18 cellular contexts compared by ENCODE assay signal in the genomic region with DNA sequence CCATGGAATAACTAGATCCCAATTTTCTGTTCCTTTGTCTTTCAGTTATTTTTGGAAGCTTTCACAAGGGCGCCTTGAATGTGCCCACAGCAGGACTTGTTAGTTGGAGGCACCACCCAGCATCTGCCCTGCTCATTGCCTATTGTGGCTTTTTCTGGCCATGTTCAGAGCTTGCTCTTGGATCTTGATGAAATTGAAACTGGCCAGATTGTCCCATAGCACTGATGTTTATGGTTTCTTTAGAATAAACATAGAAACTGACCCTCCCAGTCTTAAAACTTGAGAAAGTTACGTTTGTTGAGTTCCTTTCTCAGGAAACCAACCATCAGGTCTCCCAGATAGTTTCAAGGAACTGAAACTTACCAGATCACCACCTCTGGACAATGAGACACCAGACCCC.
A peak's percentile ranks its signal among the peaks of the same experiment; 100 is the strongest.
DNase-seq lines count a peak whose midpoint lies in the region; ATAC-seq, FAIRE-seq and TF ChIP-seq lines count a peak whose summit lies in the region.
"Had no signal": no experiment of that assay in that cellular context is flagged by ENCODE, and none has a peak within 500 bp of the region (broad histone marks: within the 10 kb centered on the region; RNA-seq: fewer than 3 reads in every experiment).

No MANE protein-coding gene starts in this region.

- H3K9me3 ChIP-seq in BLaER1 = no peaks in the 10 kb centered on the region
- no peaks in the 10 kb centered on the region for H3K9me3 ChIP-seq in MM.1S (replicated peaks; ENCODE audit: insufficient read depth, low read length)
- peaks cover 1% of the 10 kb centered on the region; the same call in 2 of the 3 replicates for H3K9me3 ChIP-seq in GM12878 (replicated peaks; ENCODE audit: control insufficient read depth, insufficient read depth, low read length)
- peaks cover 24% of the 10 kb centered on the region for H3K9me3 ChIP-seq in PC-3 (ENCODE audit: low read length)

- no peak for TF ChIP-seq EP300 in GM12878 (IDR thresholded peaks at IDR 0.05; ENCODE audit: borderline replicate concordance in 1 of 2, control insufficient read depth in 1 of 2, low read depth in 2 of 2, low read length in 2 of 2)

- H3K4me3 ChIP-seq in BLaER1 = no peak overlapping the region
- H3K4me3 ChIP-seq in MM.1S (ENCODE audit: low read length) = no peak overlapping the region
- H3K4me3 ChIP-seq in NB4 (ENCODE audit: low read depth, low read length) = no peak overlapping the region
- no peak overlapping the region for H3K4me3 ChIP-seq in GM12878
- H3K4me3 ChIP-seq in foreskin fibroblast (ENCODE audit: low read depth in 1 of 2, low read length in 2 of 2) = no peak overlapping the region
- no peak overlapping the region for H3K4me3 ChIP-seq in PC-3 (ENCODE audit: low read length)
- H3K4me3 ChIP-seq: GM23338 had no signal

- no peak overlapping the region for H2AFZ ChIP-seq in MM.1S (ENCODE audit: low read length)
- H2AFZ ChIP-seq in GM12878 (ENCODE audit: control insufficient read depth, low read depth, low read length) = no peak overlapping the region
- no peak overlapping the region for H2AFZ ChIP-seq in PC-3 (ENCODE audit: low read length)
- H2AFZ ChIP-seq: GM23338 had no signal

- no peaks in the 10 kb centered on the region for H4K20me1 ChIP-seq in BLaER1
- no peaks in the 10 kb centered on the region for H4K20me1 ChIP-seq in MM.1S (ENCODE audit: insufficient read depth, low read length)
- H4K20me1 ChIP-seq in GM12878 (ENCODE audit: control insufficient read depth, insufficient read depth) = no peaks in the 10 kb centered on the region
- H4K20me1 ChIP-seq in PC-3 (ENCODE audit: low read length) = no peaks in the 10 kb centered on the region

- H3K79me2 ChIP-seq in MM.1S (ENCODE audit: low read length) (no peaks in the 10 kb centered on the region), GM12878 (ENCODE audit: control insufficient read depth, insufficient read depth, low read length) (no peaks in the 10 kb centered on the region), PC-3 (ENCODE audit: low read length) (no peaks in the 10 kb centered on the region)

- DNase-seq in MM.1S (peak; percentile 65), NB4 (ENCODE audit: low read depth) (peak; percentile 15), GM12878 (ENCODE audit: low read depth, low spot score) (no peak), foreskin fibroblast (no peak), T-helper 9 cell (no peak), HPDE6-E6E7 (ENCODE audit: extremely low spot score) (no peak), PC-3 (no peak)
- DNase-seq: 8988T; AML-193; C1 segment of cervical spinal cord; Calu3; CD4-positive, alpha-beta T cell; DMS 273 treated with DMSO at 0.1 percent for 48 hours; DMS79; H7; IMR-90 had no signal

- intact Hi-C loops in GM12878 (cut with micrococcal nuclease; ENCODE audit: unreplicated experiment) = no loop called here
- intact Hi-C loops in PC-3 (cut with micrococcal nuclease) = no loop called here

- 28% methylated on average over 2 of the region's 2 CpGs for WGBS in GM12878 (ENCODE audit: insufficient coverage, insufficient replicate concordance, low lambda C conversion rate, missing lambda C conversion rate)

- peak; percentile 59 for ATAC-seq in GM12878
- ATAC-seq in PC-3 = no peak
- ATAC-seq: GM23338 had no signal

- H3K27ac ChIP-seq in BLaER1 (no peak overlapping the region), MM.1S (ENCODE audit: low read length) (peak overlapping the region; percentile 56; the same call in 1 of the 2 replicates), GM12878 (ENCODE audit: control insufficient read depth, insufficient read depth) (no peak overlapping the region), PC-3 (ENCODE audit: low read length) (no peak overlapping the region)

- in situ Hi-C loops in GM12878 (cut with MboI) = no loop called here

- TF ChIP-seq POLR2A in NB4 (IDR thresholded peaks at IDR 0.05; ENCODE audit: extremely low read depth, insufficient read length) (no peak), GM12878 (IDR thresholded peaks at IDR 0.05; ENCODE audit: low read depth, low read length) (no peak)

- H3K36me3 ChIP-seq in BLaER1 = no peaks in the 10 kb centered on the region
- no peaks in the 10 kb centered on the region for H3K36me3 ChIP-seq in MM.1S (replicated peaks; ENCODE audit: insufficient read depth, low read length)
- H3K36me3 ChIP-seq in GM12878 (ENCODE audit: control insufficient read depth in 2 of 2, insufficient read depth in 2 of 2, low read length in 1 of 2) = no peaks in the 10 kb centered on the region
- H3K36me3 ChIP-seq in PC-3 (ENCODE audit: low read depth, low read length) = no peaks in the 10 kb centered on the region

- TF ChIP-seq CTCF in MM.1S (IDR thresholded peaks at IDR 0.05; ENCODE audit: low read length) = no peak
- no peak for TF ChIP-seq CTCF in NB4 (IDR thresholded peaks at IDR 0.05; ENCODE audit: low read depth, low read length)
- no peak for TF ChIP-seq CTCF in GM12878 (IDR thresholded peaks at IDR 0.05 in 2 of 3, conservative IDR thresholded peaks at IDR 0.05 in 1 of 3; ENCODE audit: control insufficient read depth in 2 of 3, extremely low read depth in 1 of 3, insufficient read depth in 1 of 3, low read depth in 3 of 3, low read length in 3 of 3)
- TF ChIP-seq CTCF in foreskin fibroblast (IDR thresholded peaks at IDR 0.05; ENCODE audit: low read depth, low read length) = no peak
- no peak for TF ChIP-seq CTCF in PC-3 (conservative IDR thresholded peaks at IDR 0.05; ENCODE audit: low read depth, low read length)

- H3K9me2 ChIP-seq in MM.1S (replicated peaks; ENCODE audit: insufficient read depth, low read length) (no peaks in the 10 kb centered on the region), PC-3 (replicated peaks; ENCODE audit: low read length) (no peaks in the 10 kb centered on the region)

- H3K4me1 ChIP-seq in BLaER1 (peaks cover 8% of the 10 kb centered on the region; the same call in 1 of the 2 replicates), MM.1S (ENCODE audit: low read length) (peaks cover 7% of the 10 kb centered on the region), GM12878 (ENCODE audit: control insufficient read depth, insufficient read depth, low read length) (no peaks in the 10 kb centered on the region), PC-3 (ENCODE audit: insufficient read depth, low read length) (no peaks in the 10 kb centered on the region)

- H3K4me2 ChIP-seq in BLaER1 (peak overlapping the region; percentile 18; the same call in 1 of the 2 replicates), MM.1S (ENCODE audit: low read depth, low read length) (peak overlapping the region; percentile 42), GM12878 (ENCODE audit: control insufficient read depth, insufficient read depth) (no peak overlapping the region), PC-3 (ENCODE audit: low read length) (no peak overlapping the region)
- H3K4me2 ChIP-seq: GM23338 had no signal

- SMC1A ChIA-PET in GM12878 (lab: Charles Lee; ENCODE audit: uncharacterized antibody, unreplicated experiment) = no interaction called here

- no peaks in the 10 kb centered on the region for H3K27me3 ChIP-seq in BLaER1
- no peaks in the 10 kb centered on the region for H3K27me3 ChIP-seq in MM.1S (replicated peaks; ENCODE audit: insufficient read depth, low read length)
- H3K27me3 ChIP-seq in GM12878 (replicated peaks in 1 of 2; ENCODE audit: control insufficient read depth in 2 of 2, insufficient read depth in 2 of 2, low read length in 1 of 2) = no peaks in the 10 kb centered on the region
- H3K27me3 ChIP-seq in PC-3 (ENCODE audit: low read length) = no peaks in the 10 kb centered on the region

- POLR2A ChIA-PET in GM12878 (lab: Charles Lee) = no interaction called here
- POLR2A ChIA-PET in PC-3 (lab: Charles Lee; ENCODE audit: unreplicated experiment) = no interaction called here

- CTCF ChIA-PET in GM12878 (lab: Yijun Ruan, JAX) (no interaction called here), PC-3 (lab: Charles Lee) (no interaction called here)

- RAD21 ChIA-PET in GM12878 (lab: Charles Lee; ENCODE audit: unreplicated experiment) = no interaction called here

- no peak for TF ChIP-seq RAD21 in GM12878 (IDR thresholded peaks at IDR 0.05; ENCODE audit: insufficient read depth, low read depth, low read length)

- no peak overlapping the region for H3K9ac ChIP-seq in BLaER1
- peak overlapping the region; percentile 8; the same call in 1 of the 2 replicates for H3K9ac ChIP-seq in MM.1S (ENCODE audit: low read length)
- H3K9ac ChIP-seq in GM12878 (ENCODE audit: control insufficient read depth, insufficient read depth, low read length) = no peak overlapping the region
- H3K9ac ChIP-seq in PC-3 (ENCODE audit: low read length) = no peak overlapping the region

- no peak for FAIRE-seq in GM12878 (lab: Jason Lieb, UNC)

- H3F3A ChIP-seq in MM.1S (ENCODE audit: insufficient read depth, low read length) (no peaks in the 10 kb centered on the region), PC-3 (ENCODE audit: low read length, unreplicated experiment) (no peaks in the 10 kb centered on the region)

- BruUV-seq in GM12878 (replicated peaks; lab: Mats Ljungman, UMichigan) (no TSS peak), PC-3 (replicated peaks; lab: Mats Ljungman, UMichigan) (no TSS peak)

TF ChIP-seq in GM12878, 131 proteins besides CTCF, POLR2A, EP300 and RAD21:
- TF ChIP-seq RB1 (IDR thresholded peaks at IDR 0.05; ENCODE audit: borderline replicate concordance) (no peak), SPI1 (IDR thresholded peaks at IDR 0.05; ENCODE audit: borderline replicate concordance, insufficient read depth, low read depth, low read length) (peak; percentile 74), RUNX3 (IDR thresholded peaks at IDR 0.05; ENCODE audit: low read length) (peak; percentile 24; the same call in 1 of the 2 replicates), IKZF1 (conservative IDR thresholded peaks at IDR 0.05) (no peak), NFIC (IDR thresholded peaks at IDR 0.05; ENCODE audit: low read depth, low read length) (peak; percentile 27; the same call in 1 of the 2 replicates)
- TF ChIP-seq, protein P1, sequence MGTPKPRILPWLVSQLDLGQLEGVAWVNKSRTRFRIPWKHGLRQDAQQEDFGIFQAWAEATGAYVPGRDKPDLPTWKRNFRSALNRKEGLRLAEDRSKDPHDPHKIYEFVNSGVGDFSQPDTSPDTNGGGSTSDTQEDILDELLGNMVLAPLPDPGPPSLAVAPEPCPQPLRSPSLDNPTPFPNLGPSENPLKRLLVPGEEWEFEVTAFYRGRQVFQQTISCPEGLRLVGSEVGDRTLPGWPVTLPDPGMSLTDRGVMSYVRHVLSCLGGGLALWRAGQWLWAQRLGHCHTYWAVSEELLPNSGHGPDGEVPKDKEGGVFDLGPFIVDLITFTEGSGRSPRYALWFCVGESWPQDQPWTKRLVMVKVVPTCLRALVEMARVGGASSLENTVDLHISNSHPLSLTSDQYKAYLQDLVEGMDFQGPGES (IDR thresholded peaks at IDR 0.05) = no peak

Comparison
In these comparisons a context has a peak if more than half of its experiments do, and no peak if none do; other contexts are left out.
1. H3K4me2 ChIP-seq: peak in BLaER1 (single experiment) and MM.1S (single experiment); none in GM12878 (single experiment) and PC-3 (single experiment).
2. DNase-seq: peak in MM.1S (single experiment) and NB4 (single experiment); none in GM12878 (single experiment), foreskin fibroblast (0 of 2), T-helper 9 cell (single experiment), HPDE6-E6E7 (single experiment) and PC-3 (single experiment).